ENCODE assay signal across 2 cellular contexts in the genomic region with DNA sequence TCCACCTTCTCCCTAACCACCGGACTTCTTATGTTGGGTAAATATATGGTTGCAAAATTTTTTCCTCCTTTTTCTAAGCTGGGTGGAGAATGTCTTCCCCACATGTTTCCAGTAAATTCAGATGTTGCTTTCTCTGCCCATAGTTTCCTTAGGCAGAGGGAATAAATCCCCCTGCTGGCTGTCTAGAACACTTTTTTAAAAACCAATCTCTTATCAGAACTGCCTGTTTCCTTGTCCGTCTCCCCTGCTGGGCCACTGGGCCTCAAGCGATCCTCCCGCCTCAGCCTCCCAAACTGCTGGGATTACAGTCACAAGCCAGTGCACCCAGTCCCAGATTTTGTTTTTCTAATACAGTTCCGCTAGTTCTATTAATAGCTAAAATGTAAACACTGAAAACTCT.
A peak's percentile ranks its signal among the peaks of the same experiment; 100 is the strongest.
TF ChIP-seq lines count a peak whose summit lies in the region.

No MANE protein-coding gene starts in this region.

TF ChIP-seq in HepG2, 621 proteins besides CTCF, POLR2A, EP300 and RAD21 (continues in another document):
- TF ChIP-seq ZFY (CRISPR knock-in tag; IDR thresholded peaks at IDR 0.05) (no peak), ZBTB7A (CRISPR knock-in tag; IDR thresholded peaks at IDR 0.05) (no peak), CHCHD3 (CRISPR knock-in tag; IDR thresholded peaks at IDR 0.05) (no peak)
- TF ChIP-seq, protein P1, sequence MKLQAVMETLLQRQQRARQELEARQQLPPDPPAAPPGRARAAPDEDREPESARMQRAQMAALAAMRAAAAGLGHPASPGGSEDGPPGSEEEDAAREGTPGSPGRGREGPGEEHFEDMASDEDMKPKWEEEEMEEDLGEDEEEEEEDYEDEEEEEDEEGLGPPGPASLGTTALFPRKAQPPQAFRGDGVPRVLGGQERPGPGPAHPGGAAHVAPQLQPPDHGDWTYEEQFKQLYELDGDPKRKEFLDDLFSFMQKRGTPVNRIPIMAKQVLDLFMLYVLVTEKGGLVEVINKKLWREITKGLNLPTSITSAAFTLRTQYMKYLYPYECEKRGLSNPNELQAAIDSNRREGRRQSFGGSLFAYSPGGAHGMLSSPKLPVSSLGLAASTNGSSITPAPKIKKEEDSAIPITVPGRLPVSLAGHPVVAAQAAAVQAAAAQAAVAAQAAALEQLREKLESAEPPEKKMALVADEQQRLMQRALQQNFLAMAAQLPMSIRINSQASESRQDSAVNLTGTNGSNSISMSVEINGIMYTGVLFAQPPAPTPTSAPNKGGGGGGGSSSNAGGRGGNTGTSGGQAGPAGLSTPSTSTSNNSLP (IDR thresholded peaks at IDR 0.05; ENCODE audit: low read depth, low read length) = peak; percentile 35; the same call in 1 of the 2 replicates
- TF ChIP-seq, protein P2, sequence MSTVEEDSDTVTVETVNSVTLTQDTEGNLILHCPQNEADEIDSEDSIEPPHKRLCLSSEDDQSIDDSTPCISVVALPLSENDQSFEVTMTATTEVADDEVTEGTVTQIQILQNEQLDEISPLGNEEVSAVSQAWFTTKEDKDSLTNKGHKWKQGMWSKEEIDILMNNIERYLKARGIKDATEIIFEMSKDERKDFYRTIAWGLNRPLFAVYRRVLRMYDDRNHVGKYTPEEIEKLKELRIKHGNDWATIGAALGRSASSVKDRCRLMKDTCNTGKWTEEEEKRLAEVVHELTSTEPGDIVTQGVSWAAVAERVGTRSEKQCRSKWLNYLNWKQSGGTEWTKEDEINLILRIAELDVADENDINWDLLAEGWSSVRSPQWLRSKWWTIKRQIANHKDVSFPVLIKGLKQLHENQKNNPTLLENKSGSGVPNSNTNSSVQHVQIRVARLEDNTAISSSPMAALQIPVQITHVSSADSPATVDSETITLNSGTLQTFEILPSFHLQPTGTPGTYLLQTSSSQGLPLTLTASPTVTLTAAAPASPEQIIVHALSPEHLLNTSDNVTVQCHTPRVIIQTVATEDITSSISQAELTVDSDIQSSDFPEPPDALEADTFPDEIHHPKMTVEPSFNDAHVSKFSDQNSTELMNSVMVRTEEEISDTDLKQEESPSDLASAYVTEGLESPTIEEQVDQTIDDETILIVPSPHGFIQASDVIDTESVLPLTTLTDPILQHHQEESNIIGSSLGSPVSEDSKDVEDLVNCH (CRISPR knock-in tag; IDR thresholded peaks at IDR 0.05) = no peak
- TF ChIP-seq, protein P3, sequence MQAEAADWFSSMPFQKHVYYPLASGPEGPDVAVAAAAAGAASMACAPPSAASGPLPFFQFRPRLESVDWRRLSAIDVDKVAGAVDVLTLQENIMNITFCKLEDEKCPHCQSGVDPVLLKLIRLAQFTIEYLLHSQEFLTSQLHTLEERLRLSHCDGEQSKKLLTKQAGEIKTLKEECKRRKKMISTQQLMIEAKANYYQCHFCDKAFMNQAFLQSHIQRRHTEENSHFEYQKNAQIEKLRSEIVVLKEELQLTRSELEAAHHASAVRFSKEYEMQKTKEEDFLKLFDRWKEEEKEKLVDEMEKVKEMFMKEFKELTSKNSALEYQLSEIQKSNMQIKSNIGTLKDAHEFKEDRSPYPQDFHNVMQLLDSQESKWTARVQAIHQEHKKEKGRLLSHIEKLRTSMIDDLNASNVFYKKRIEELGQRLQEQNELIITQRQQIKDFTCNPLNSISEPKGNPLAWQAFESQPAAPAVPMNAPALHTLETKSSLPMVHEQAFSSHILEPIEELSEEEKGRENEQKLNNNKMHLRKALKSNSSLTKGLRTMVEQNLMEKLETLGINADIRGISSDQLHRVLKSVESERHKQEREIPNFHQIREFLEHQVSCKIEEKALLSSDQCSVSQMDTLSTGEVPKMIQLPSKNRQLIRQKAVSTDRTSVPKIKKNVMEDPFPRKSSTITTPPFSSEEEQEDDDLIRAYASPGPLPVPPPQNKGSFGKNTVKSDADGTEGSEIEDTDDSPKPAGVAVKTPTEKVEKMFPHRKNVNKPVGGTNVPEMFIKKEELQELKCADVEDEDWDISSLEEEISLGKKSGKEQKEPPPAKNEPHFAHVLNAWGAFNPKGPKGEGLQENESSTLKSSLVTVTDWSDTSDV (CRISPR knock-in tag; IDR thresholded peaks at IDR 0.05) = no peak
- TF ChIP-seq, protein P4, sequence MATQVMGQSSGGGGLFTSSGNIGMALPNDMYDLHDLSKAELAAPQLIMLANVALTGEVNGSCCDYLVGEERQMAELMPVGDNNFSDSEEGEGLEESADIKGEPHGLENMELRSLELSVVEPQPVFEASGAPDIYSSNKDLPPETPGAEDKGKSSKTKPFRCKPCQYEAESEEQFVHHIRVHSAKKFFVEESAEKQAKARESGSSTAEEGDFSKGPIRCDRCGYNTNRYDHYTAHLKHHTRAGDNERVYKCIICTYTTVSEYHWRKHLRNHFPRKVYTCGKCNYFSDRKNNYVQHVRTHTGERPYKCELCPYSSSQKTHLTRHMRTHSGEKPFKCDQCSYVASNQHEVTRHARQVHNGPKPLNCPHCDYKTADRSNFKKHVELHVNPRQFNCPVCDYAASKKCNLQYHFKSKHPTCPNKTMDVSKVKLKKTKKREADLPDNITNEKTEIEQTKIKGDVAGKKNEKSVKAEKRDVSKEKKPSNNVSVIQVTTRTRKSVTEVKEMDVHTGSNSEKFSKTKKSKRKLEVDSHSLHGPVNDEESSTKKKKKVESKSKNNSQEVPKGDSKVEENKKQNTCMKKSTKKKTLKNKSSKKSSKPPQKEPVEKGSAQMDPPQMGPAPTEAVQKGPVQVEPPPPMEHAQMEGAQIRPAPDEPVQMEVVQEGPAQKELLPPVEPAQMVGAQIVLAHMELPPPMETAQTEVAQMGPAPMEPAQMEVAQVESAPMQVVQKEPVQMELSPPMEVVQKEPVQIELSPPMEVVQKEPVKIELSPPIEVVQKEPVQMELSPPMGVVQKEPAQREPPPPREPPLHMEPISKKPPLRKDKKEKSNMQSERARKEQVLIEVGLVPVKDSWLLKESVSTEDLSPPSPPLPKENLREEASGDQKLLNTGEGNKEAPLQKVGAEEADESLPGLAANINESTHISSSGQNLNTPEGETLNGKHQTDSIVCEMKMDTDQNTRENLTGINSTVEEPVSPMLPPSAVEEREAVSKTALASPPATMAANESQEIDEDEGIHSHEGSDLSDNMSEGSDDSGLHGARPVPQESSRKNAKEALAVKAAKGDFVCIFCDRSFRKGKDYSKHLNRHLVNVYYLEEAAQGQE (IDR thresholded peaks at IDR 0.05; ENCODE audit: borderline replicate concordance in 1 of 2, low read depth in 1 of 2, low read length in 2 of 2) = no peak

TF ChIP-seq in endothelial cell of umbilical vein, 7 proteins besides CTCF, POLR2A, EP300 and RAD21:
- TF ChIP-seq EZH2 (IDR thresholded peaks at IDR 0.05; ENCODE audit: borderline replicate concordance, low read depth, low read length, severe bottlenecking) (no peak), FOS (IDR thresholded peaks at IDR 0.05; ENCODE audit: borderline replicate concordance, insufficient read depth, low read length) (no peak), MYC (IDR thresholded peaks at IDR 0.05; ENCODE audit: low read depth, low read length) (no peak), JUN (IDR thresholded peaks at IDR 0.05; ENCODE audit: borderline replicate concordance, insufficient read depth, insufficient read length, low read depth) (no peak), POLR2AphosphoS5 (IDR thresholded peaks at IDR 0.05; ENCODE audit: insufficient read depth, low read depth, low read length) (no peak), GATA2 (IDR thresholded peaks at IDR 0.05; ENCODE audit: insufficient read depth, insufficient read length, low read depth, low read length) (no peak)
- TF ChIP-seq, protein P5, sequence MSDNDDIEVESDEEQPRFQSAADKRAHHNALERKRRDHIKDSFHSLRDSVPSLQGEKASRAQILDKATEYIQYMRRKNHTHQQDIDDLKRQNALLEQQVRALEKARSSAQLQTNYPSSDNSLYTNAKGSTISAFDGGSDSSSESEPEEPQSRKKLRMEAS (IDR thresholded peaks at IDR 0.05; ENCODE audit: insufficient read depth, insufficient read length) = no peak
